In genomic region chr15:74729372-74729771, GRCh38 we compare ENCODE assay signal across 19 cellular contexts. TPM values are rescaled to one million over a fixed set of nuclear protein-coding genes. Genes with fewer than 3 reads are reported as not detected.
"Had no signal": no experiment of that assay in that cellular context is flagged by ENCODE, and none has a peak within 500 bp of the region (broad histone marks: within the 10 kb centered on the region; RNA-seq: fewer than 3 reads in every experiment).

No MANE protein-coding gene starts in this region.

RNA-seq across cellular contexts. Expression of gene CYP1A2, which starts 19.3 kb away (rescaled TPM):
- total RNA-seq: activated naive CD4-positive, alpha-beta T cell treated with anti-CD3 and anti-CD28 coated beads for 36 hours; activated naive CD4-positive, alpha-beta T cell treated with anti-CD3 and anti-CD28 coated beads, Interleukin-2, amount 50 U/mL, for 72 hours; activated naive CD8-positive, alpha-beta T cell treated with anti-CD3 and anti-CD28 coated beads for 36 hours; activated naive CD8-positive, alpha-beta T cell treated with anti-CD3 and anti-CD28 coated beads, Interleukin-2, amount 10 ng/mL, durations not matched to agents 7 days and 5 days; activated T-cell treated with anti-CD3 and anti-CD28 coated beads, Interleukin-2, amount 50 U/mL, for 72 hours; activated T-helper 1 cell treated with anti-CD3 and anti-CD28 coated beads, Interleukin-12 subunit alpha, Interleukin-12 subunit beta, Interleukin-2, Interleukin-4 antibody, amounts not matched to agents 30 ng/mL and 10 ng/mL and 1 ng/mL, durations not matched to agents 14 hours and 24 hours and 36 hours; activated T-helper 17 cell treated with anti-CD3 and anti-CD28 coated beads, Interleukin-2, amount 50 U/mL, for 72 hours; activated T-helper 2 cell treated with anti-CD3 and anti-CD28 coated beads, Interferon-gamma antibody, Interleukin-2, Interleukin-4, amounts not matched to agents 10 μg/mL and 5 μg/mL and 100 μg/mL, durations not matched to agents 14 hours and 24 hours and 36 hours; adrenal gland; aorta; ascending aorta; astrocyte; body of pancreas; breast epithelium; bronchial epithelial cell; cardiac muscle cell; cardiac septum; cerebellum; chondrocyte had no signal
- polyA plus RNA-seq: adrenal gland, aorta, cardiac muscle cell had no signal
